In the genomic region with DNA sequence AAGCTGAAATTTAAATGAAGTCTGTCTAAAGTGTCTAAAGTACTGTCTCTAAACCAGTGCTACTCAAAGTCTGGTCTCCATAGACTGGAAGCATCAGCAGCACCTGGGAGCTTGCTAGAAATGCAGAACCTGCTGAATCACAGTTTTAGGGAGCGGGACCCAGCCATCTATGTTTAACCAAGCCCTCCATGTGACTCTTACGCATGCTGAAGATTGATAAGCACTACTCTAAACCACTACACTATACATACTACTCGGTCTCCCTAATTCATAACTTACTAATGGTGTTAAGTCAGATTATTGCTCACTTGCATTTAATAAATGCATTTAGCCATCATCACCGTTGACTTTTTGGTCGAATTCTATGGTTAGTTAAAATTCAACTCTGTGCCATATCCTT, we compare ENCODE assay signal across 19 cellular contexts.
A peak's percentile ranks its signal among the peaks of the same experiment; 100 is the strongest.
DNase-seq lines count a peak whose midpoint lies in the region; ATAC-seq, FAIRE-seq and TF ChIP-seq lines count a peak whose summit lies in the region.
"Had no signal": no experiment of that assay in that cellular context is flagged by ENCODE, and none has a peak within 500 bp of the region (broad histone marks: within the 10 kb centered on the region; RNA-seq: fewer than 3 reads in every experiment).

No MANE protein-coding gene starts in this region.

- WGBS in right cardiac atrium: 69% methylated on average over 5 of the region's 5 CpGs
- 3% methylated on average over 5 of the region's 5 CpGs for WGBS in K562 (ENCODE audit: insufficient coverage, low coverage, missing lambda C conversion rate)
- 78% methylated on average over 5 of the region's 5 CpGs for WGBS in mesenchymal stem cell

- POLR2A ChIA-PET in K562 (lab: Yijun Ruan, JAX): no interaction called here

- H3K9ac ChIP-seq in K562 (ENCODE audit: insufficient read depth in 1 of 2, low read depth in 2 of 2, low read length in 2 of 2): 0 out of 4 replicates have a peak overlapping the region, but pooled peaks of 1 of the 2 experiments have one; percentile 23
- no peak overlapping the region for H3K9ac ChIP-seq in mesenchymal stem cell (ENCODE audit: low read length)
- H3K9ac ChIP-seq: GM23248 had no signal

- no peaks in the 10 kb centered on the region for H3K79me1 ChIP-seq in mesenchymal stem cell (replicated peaks; ENCODE audit: low read length, poor library complexity, severe bottlenecking)

- H2BK120ac ChIP-seq in mesenchymal stem cell (ENCODE audit: low read depth, low read length): no peak overlapping the region

- ATAC-seq in right cardiac atrium (no peak), K562 (peak; percentile 96), GM21723 (IDR thresholded peaks at IDR 0.05; ENCODE audit: unreplicated experiment) (no peak)
- ATAC-seq: A549, GM12878 had no signal

- no peak overlapping the region for H2BK15ac ChIP-seq in mesenchymal stem cell (ENCODE audit: low read depth, poor library complexity, severe bottlenecking)

- no peaks in the 10 kb centered on the region for H3K9me1 ChIP-seq in K562 (ENCODE audit: control insufficient read depth, insufficient read depth, low read length)

- TF ChIP-seq EP300 in K562 (IDR thresholded peaks at IDR 0.05; ENCODE audit: low read length): peak; percentile 75

- in situ Hi-C loops in K562 (cut with MboI): no loop called here

- no peak for TF ChIP-seq CTCF in left ventricle myocardium inferior (IDR thresholded peaks at IDR 0.05; ENCODE audit: borderline replicate concordance)
- no peak for TF ChIP-seq CTCF in K562 (IDR thresholded peaks at IDR 0.05 in 2 of 3, conservative IDR thresholded peaks at IDR 0.05 in 1 of 3; ENCODE audit: insufficient read depth in 2 of 3, low read depth in 1 of 3, low read length in 3 of 3)

- intact Hi-C loops in left ventricle myocardium inferior (cut with micrococcal nuclease) (no loop called here), right cardiac atrium (cut with DNase I) (no loop called here), K562 (cut with micrococcal nuclease) (no loop called here)

- H3K4me3 ChIP-seq in left ventricle myocardium inferior (no peak overlapping the region), right cardiac atrium (ENCODE audit: low read length) (no peak overlapping the region), K562 (no peak overlapping the region), mesenchymal stem cell (ENCODE audit: insufficient read depth in 1 of 2, low read depth in 1 of 2, low read length in 2 of 2) (no peak overlapping the region)
- H3K4me3 ChIP-seq: A549, GM12878, GM23248 had no signal

- H3K4ac ChIP-seq in mesenchymal stem cell (ENCODE audit: low read depth in 1 of 2, low read length in 2 of 2): no peak overlapping the region

- H3K14ac ChIP-seq in mesenchymal stem cell (ENCODE audit: low read length in 2 of 2): no peak overlapping the region

- FAIRE-seq in K562 (lab: Jason Lieb, UNC): peak; percentile 82
- FAIRE-seq: A549, GM12878 had no signal

- H2AK5ac ChIP-seq in mesenchymal stem cell (ENCODE audit: low read length, severe bottlenecking): peak overlapping the region; percentile 53

- no peak overlapping the region for H3K18ac ChIP-seq in mesenchymal stem cell (ENCODE audit: low read depth in 1 of 2, low read length in 2 of 2)

- no peak for TF ChIP-seq RAD21 in K562 (CRISPR knock-in tag; conservative IDR thresholded peaks at IDR 0.05 in 1 of 2, IDR thresholded peaks at IDR 0.05 in 1 of 2)

- H3K79me2 ChIP-seq in K562 (ENCODE audit: control insufficient read depth, insufficient read depth, low read length): peaks cover 43% of the 10 kb centered on the region

- H4K91ac ChIP-seq in mesenchymal stem cell (ENCODE audit: low read length): no peak overlapping the region

- no peaks in the 10 kb centered on the region for H3K9me3 ChIP-seq in left ventricle myocardium inferior (replicated peaks)
- no peaks in the 10 kb centered on the region for H3K9me3 ChIP-seq in right cardiac atrium (ENCODE audit: control insufficient read depth, low read length)
- no peaks in the 10 kb centered on the region; the same call in 1 of the 2 replicates for H3K9me3 ChIP-seq in K562 (replicated peaks; ENCODE audit: control insufficient read depth, insufficient read depth, low read depth, low read length)
- no peaks in the 10 kb centered on the region for H3K9me3 ChIP-seq in mesenchymal stem cell (ENCODE audit: control insufficient read depth, low read length)
- H3K9me3 ChIP-seq: A549, Caco-2 had no signal

- no peaks in the 10 kb centered on the region for H3K27me3 ChIP-seq in left ventricle myocardium inferior (ENCODE audit: low read depth)
- H3K27me3 ChIP-seq in right cardiac atrium (ENCODE audit: control insufficient read depth, insufficient read depth): no peaks in the 10 kb centered on the region
- H3K27me3 ChIP-seq in K562 (ENCODE audit: control insufficient read depth in 2 of 2, insufficient read depth in 2 of 2, low read length in 2 of 2): no peaks in the 10 kb centered on the region
- no peaks in the 10 kb centered on the region for H3K27me3 ChIP-seq in mesenchymal stem cell (ENCODE audit: control insufficient read depth in 1 of 2, insufficient read depth in 1 of 2, low read length in 2 of 2)

- H3K23ac ChIP-seq in mesenchymal stem cell (ENCODE audit: low read length in 2 of 2): no peak overlapping the region

- no TSS peak for BruUV-seq in K562 (replicated peaks; lab: Mats Ljungman, UMichigan)

- DNase-seq in left ventricle myocardium inferior: no peak
- DNase-seq in right cardiac atrium: no peak
- peak; percentile 17 to 80 (median 44) for DNase-seq in K562 (ENCODE audit: extremely low read depth in 1 of 4, low spot score in 3 of 4)
- no peak for DNase-seq in mesenchymal stem cell
- DNase-seq in middle frontal gyrus (ENCODE audit: extremely low spot score, low spot score): no peak
- DNase-seq in RKO (ENCODE audit: low spot score): no peak
- DNase-seq: AML-193; Caco-2; CD4-positive, alpha-beta T cell; DMS79 treated with DMSO at 0.1 percent for 48 hours; EL; GM23248; HCEC 1CT had no signal

- H3K36me3 ChIP-seq in left ventricle myocardium inferior: no peaks in the 10 kb centered on the region
- H3K36me3 ChIP-seq in K562 (ENCODE audit: control insufficient read depth, insufficient read depth, low read length): no peaks in the 10 kb centered on the region
- H3K36me3 ChIP-seq in mesenchymal stem cell (ENCODE audit: control insufficient read depth in 1 of 2, insufficient read depth in 2 of 2, low read depth in 1 of 2, low read length in 2 of 2): no peaks in the 10 kb centered on the region

- H3K27ac ChIP-seq in left ventricle myocardium inferior (replicated peaks) (peak overlapping the region; percentile 25), right cardiac atrium (ENCODE audit: low read length) (no peak overlapping the region), K562 (ENCODE audit: extremely low read depth, low read depth, low read length) (peak overlapping the region; percentile 55; the same call in 2 of the 3 replicates), mesenchymal stem cell (ENCODE audit: low read length, poor library complexity, severe bottlenecking) (no peak overlapping the region)
- H3K27ac ChIP-seq: 22Rv1, A549, C4-2B, GM23248, HL-60 had no signal

- no peak for TF ChIP-seq POLR2A in K562 (conservative IDR thresholded peaks at IDR 0.05)

- CTCF ChIA-PET in K562 (lab: Yijun Ruan, JAX; ENCODE audit: low intra/inter-chr PET ratio): no interaction called here

- no peak overlapping the region for H4K8ac ChIP-seq in mesenchymal stem cell (ENCODE audit: low read length)

- no peaks in the 10 kb centered on the region for H4K20me1 ChIP-seq in K562 (replicated peaks; ENCODE audit: control insufficient read depth, insufficient read depth, low read length)

- H3K4me2 ChIP-seq in K562 (ENCODE audit: insufficient read depth, low read length) (peak overlapping the region; percentile 71), mesenchymal stem cell (ENCODE audit: low read length, poor library complexity, severe bottlenecking) (no peak overlapping the region)
- H3K4me2 ChIP-seq: A549 had no signal

- H3K4me1 ChIP-seq in left ventricle myocardium inferior (no peaks in the 10 kb centered on the region), right cardiac atrium (ENCODE audit: control insufficient read depth, insufficient read depth, low read length) (no peaks in the 10 kb centered on the region), K562 (replicated peaks in 1 of 2; ENCODE audit: control insufficient read depth in 2 of 2, insufficient read depth in 2 of 2, low read length in 2 of 2) (peaks cover 0 to 29% of the 10 kb centered on the region in 2 experiments; a peak in 2 of 5 replicates), mesenchymal stem cell (ENCODE audit: control insufficient read depth, insufficient read depth, low read depth, low read length) (peaks cover 3% of the 10 kb centered on the region)
- H3K4me1 ChIP-seq: A549 had no signal

- H2AFZ ChIP-seq in K562 (ENCODE audit: low read depth, low read length) (peak overlapping the region; percentile 56), mesenchymal stem cell (ENCODE audit: low read depth, low read length) (no peak overlapping the region)
- H2AFZ ChIP-seq: GM23248 had no signal

- no peak overlapping the region for H2BK5ac ChIP-seq in mesenchymal stem cell (ENCODE audit: low read depth, low read length, poor library complexity, severe bottlenecking)

- H2BK12ac ChIP-seq in mesenchymal stem cell (ENCODE audit: low read length in 2 of 2): no peak overlapping the region

TF ChIP-seq in K562, 482 proteins besides CTCF, POLR2A, EP300 and RAD21 (continues in another document):
- TF ChIP-seq PPARD (CRISPR knock-in tag; IDR thresholded peaks at IDR 0.05) (no peak), ATF7 (IDR thresholded peaks at IDR 0.05) (no peak), HNRNPUL1 (IDR thresholded peaks at IDR 0.05; ENCODE audit: low read length) (no peak), EHMT2 (IDR thresholded peaks at IDR 0.05) (0 out of 2 replicates have a peak, but pooled peaks have one; percentile 30), FOXO4 (CRISPR knock-in tag; IDR thresholded peaks at IDR 0.05) (no peak), ZNF699 (CRISPR knock-in tag; IDR thresholded peaks at IDR 0.05; ENCODE audit: insufficient replicate concordance) (no peak), ZKSCAN1 (IDR thresholded peaks at IDR 0.05; ENCODE audit: low read depth, low read length) (no peak)

Comparison
In these comparisons a context has a peak if more than half of its experiments do, and no peak if none do; other contexts are left out.
1. H3K27ac ChIP-seq: peak in left ventricle myocardium inferior (single experiment) and K562 (single experiment); none in right cardiac atrium (single experiment) and mesenchymal stem cell (single experiment).
2. DNase-seq: peak in K562 (4 of 4); none in left ventricle myocardium inferior (single experiment), right cardiac atrium (0 of 3), mesenchymal stem cell (single experiment), middle frontal gyrus (single experiment) and RKO (single experiment).